14 cellular contexts compared by ENCODE assay signal in genomic region chr5:167489202-167489601, GRCh38.
DNase-seq lines count a peak whose midpoint lies in the region; ATAC-seq, FAIRE-seq and TF ChIP-seq lines count a peak whose summit lies in the region.
"Had no signal": no experiment of that assay in that cellular context is flagged by ENCODE, and none has a peak within 500 bp of the region (broad histone marks: within the 10 kb centered on the region; RNA-seq: fewer than 3 reads in every experiment).

No MANE protein-coding gene starts in this region.

- H3K9me3 Mint-ChIP-seq in nephron progenitor cell: no peaks in the 10 kb centered on the region
- peaks cover 0 to 1% (median 0%) of the 10 kb centered on the region in 7 donors for H3K9me3 Mint-ChIP-seq in CD14-positive monocyte
- H3K9me3 Mint-ChIP-seq: HFFc6 had no signal

- no peak overlapping the region for H3K4me3 ChIP-seq in bronchial epithelial cell (ENCODE audit: low read depth, low read length)
- H3K4me3 ChIP-seq: tibial artery had no signal

- ATAC-seq in GM21447 (IDR thresholded peaks at IDR 0.05; ENCODE audit: unreplicated experiment) (peak; percentile 66), HG03442 (IDR thresholded peaks at IDR 0.05; ENCODE audit: unreplicated experiment) (peak; percentile 92)
- ATAC-seq: activated CD8-positive, alpha-beta memory T cell treated with anti-CD3 and anti-CD28 coated beads, Interleukin-2, amount 10 ng/mL, durations not matched to agents 7 days and 5 days had no signal

- no peaks in the 10 kb centered on the region for H3K36me3 Mint-ChIP-seq in nephron progenitor cell (ENCODE audit: low read depth)
- H3K36me3 Mint-ChIP-seq in CD14-positive monocyte: no peaks in the 10 kb centered on the region
- H3K36me3 Mint-ChIP-seq: activated CD8-positive, alpha-beta memory T cell treated with anti-CD3 and anti-CD28 coated beads, Interleukin-2, amount 10 ng/mL, durations not matched to agents 7 days and 5 days; CD4-positive, alpha-beta memory T cell had no signal

- H3K27ac Mint-ChIP-seq in nephron progenitor cell (no peak overlapping the region), CD14-positive monocyte (peak overlapping the region in 1 of 7 donors; percentile 20)
- H3K27ac Mint-ChIP-seq: activated CD8-positive, alpha-beta memory T cell treated with anti-CD3 and anti-CD28 coated beads, Interleukin-2, amount 10 ng/mL, durations not matched to agents 7 days and 5 days; CD4-positive, alpha-beta memory T cell; HFFc6 had no signal

- H3K27me3 Mint-ChIP-seq in nephron progenitor cell (ENCODE audit: low read depth, poor library complexity) (peaks cover 3% of the 10 kb centered on the region), CD14-positive monocyte (ENCODE audit: low read depth in 3 of 3) (no peaks in the 10 kb centered on the region)
- H3K27me3 Mint-ChIP-seq: activated CD8-positive, alpha-beta memory T cell treated with anti-CD3 and anti-CD28 coated beads, Interleukin-2, amount 10 ng/mL, durations not matched to agents 7 days and 5 days; CD4-positive, alpha-beta memory T cell; central memory CD8-positive, alpha-beta T cell had no signal

- intact Hi-C loops in CD14-positive monocyte (cut with micrococcal nuclease): no loop called here

- no peaks in the 10 kb centered on the region for H3K36me3 ChIP-seq in bronchial epithelial cell (ENCODE audit: control insufficient read depth, insufficient read depth, low read length)
- H3K36me3 ChIP-seq: tibial artery had no signal

- no peaks in the 10 kb centered on the region for H3K27me3 ChIP-seq in bronchial epithelial cell (ENCODE audit: control insufficient read depth, insufficient read depth, low read length)
- H3K27me3 ChIP-seq: tibial artery had no signal

- H3K4me3 Mint-ChIP-seq in nephron progenitor cell: no peak overlapping the region
- H3K4me3 Mint-ChIP-seq in CD14-positive monocyte: no peak overlapping the region
- H3K4me3 Mint-ChIP-seq: activated CD8-positive, alpha-beta memory T cell treated with anti-CD3 and anti-CD28 coated beads, Interleukin-2, amount 10 ng/mL, durations not matched to agents 7 days and 5 days; CD4-positive, alpha-beta memory T cell; central memory CD8-positive, alpha-beta T cell; HFFc6 had no signal

- peak; percentile 38 for DNase-seq in GM13976 (ENCODE audit: low spot score)
- peak; percentile 25 for DNase-seq in bronchial epithelial cell (ENCODE audit: low read depth)
- DNase-seq in nephron progenitor cell: no peak
- DNase-seq in GDM1 (lab: John Stamatoyannopoulos, UW): no peak
- DNase-seq in NCI-H128 (lab: John Stamatoyannopoulos, UW; ENCODE audit: unreplicated experiment): no peak
- no peak for DNase-seq in CD14-positive monocyte (ENCODE audit: low spot score)
- DNase-seq: activated CD8-positive, alpha-beta memory T cell treated with anti-CD3 and anti-CD28 coated beads, Interleukin-2, amount 10 ng/mL, durations not matched to agents 7 days and 5 days; CD4-positive, alpha-beta memory T cell; HFFc6; Kasumi-1; tibial artery had no signal

- TF ChIP-seq CTCF in GM13976 (IDR thresholded peaks at IDR 0.05; ENCODE audit: borderline replicate concordance, control extremely low read depth, extremely low read depth, insufficient read depth, missing control alignments) (no peak), bronchial epithelial cell (IDR thresholded peaks at IDR 0.05; ENCODE audit: insufficient read depth, low read length, severe bottlenecking) (no peak), nephron progenitor cell (IDR thresholded peaks at IDR 0.05) (no peak), CD14-positive monocyte (IDR thresholded peaks at IDR 0.05) (no peak)

- FAIRE-seq in bronchial epithelial cell (lab: Jason Lieb, UNC): no peak

- in situ Hi-C loops in GM13976 (cut with MboI; ENCODE audit: low sequenced_read_pairs, unreplicated experiment): no loop called here

- H3K4me1 Mint-ChIP-seq in nephron progenitor cell: no peaks in the 10 kb centered on the region
- no peaks in the 10 kb centered on the region for H3K4me1 Mint-ChIP-seq in CD14-positive monocyte
- H3K4me1 Mint-ChIP-seq: activated CD8-positive, alpha-beta memory T cell treated with anti-CD3 and anti-CD28 coated beads, Interleukin-2, amount 10 ng/mL, durations not matched to agents 7 days and 5 days; CD4-positive, alpha-beta memory T cell; central memory CD8-positive, alpha-beta T cell had no signal

Comparison
In these comparisons a context has a peak if more than half of its experiments do, and no peak if none do; other contexts are left out.
1. DNase-seq: peak in GM13976 (single experiment) and bronchial epithelial cell (single experiment); none in nephron progenitor cell (single experiment), GDM1 (single experiment), NCI-H128 (single experiment) and CD14-positive monocyte (single experiment).